ENCODE assay signal across 9 cellular contexts in genomic region chr9:33458444-33458843, GRCh38. TPM values are rescaled to one million over a fixed set of nuclear protein-coding genes. Genes with fewer than 3 reads are reported as not detected.
DNase-seq lines count a peak whose midpoint lies in the region; ATAC-seq and TF ChIP-seq lines count a peak whose summit lies in the region.
"Had no signal": no experiment of that assay in that cellular context is flagged by ENCODE, and none has a peak within 500 bp of the region (broad histone marks: within the 10 kb centered on the region; RNA-seq: fewer than 3 reads in every experiment).

No MANE protein-coding gene starts in this region.

- in situ Hi-C loops in mammary epithelial cell (cut with MboI; ENCODE audit: low sequenced_read_pairs in 2 of 2): loop anchor here (25.0 kb wide), 2 partner anchors 171 to 221 kb away; partner anchors contain the start of genes NFX1 (in 1 of the 2) and SPINK4 (in 1 of the 2)

- H3K79me2 ChIP-seq in mammary epithelial cell (ENCODE audit: insufficient read depth, low read length): no peaks in the 10 kb centered on the region

- H2AFZ ChIP-seq in mammary epithelial cell (ENCODE audit: low read depth, low read length): no peak overlapping the region

- BruUV-seq in mammary epithelial cell (replicated peaks; lab: Mats Ljungman, UMichigan): TSS peak; percentile 23

- peaks cover 9% of the 10 kb centered on the region for H3K36me3 Mint-ChIP-seq in T-helper 2 cell treated with Interferon-gamma antibody and Interleukin-4, amounts not matched to agents 5 μg/mL and 100 μg/mL, for 36 hours (ENCODE audit: low read depth)

- peak overlapping the region; percentile 23 for H3K27ac ChIP-seq in mammary epithelial cell (ENCODE audit: insufficient read depth, low read depth, low read length)

- peaks cover 26% of the 10 kb centered on the region for H3K4me1 ChIP-seq in mammary epithelial cell (ENCODE audit: insufficient read depth, low read length)

- H3K27me3 Mint-ChIP-seq in T-helper 2 cell treated with Interferon-gamma antibody and Interleukin-4, amounts not matched to agents 5 μg/mL and 100 μg/mL, for 36 hours (ENCODE audit: low read depth): no peaks in the 10 kb centered on the region

- H3K9me3 Mint-ChIP-seq in T-helper 2 cell treated with Interferon-gamma antibody and Interleukin-4, amounts not matched to agents 5 μg/mL and 100 μg/mL, for 36 hours: no peaks in the 10 kb centered on the region

- ATAC-seq in GM21619 (IDR thresholded peaks at IDR 0.05; ENCODE audit: unreplicated experiment) (peak; percentile 44), HG02571 (IDR thresholded peaks at IDR 0.05; ENCODE audit: unreplicated experiment) (no peak)

- WGBS in mammary epithelial cell (ENCODE audit: low coverage, missing lambda C conversion rate): 5% methylated on average over 4 of the region's 4 CpGs

- POLR2A ChIA-PET in HEK293T (lab: Yijun Ruan, JAX): no interaction called here

- no peak overlapping the region for H3K4me3 ChIP-seq in mammary epithelial cell (replicated peaks in 1 of 3; ENCODE audit: insufficient read depth in 1 of 3, low read depth in 2 of 3, low read length in 3 of 3)

- CTCF ChIA-PET in mammary epithelial cell (lab: Charles Lee; ENCODE audit: low non-redundant PET) (no interaction called here), HEK293T (lab: Yijun Ruan, JAX) (interaction anchor here (1.3 kb wide), 1 partner anchor 85 kb away, joined by 3 read pairs; no protein-coding TSS in a partner anchor)

- no peak for TF ChIP-seq CTCF in mammary epithelial cell (conservative IDR thresholded peaks at IDR 0.05 in 1 of 2, IDR thresholded peaks at IDR 0.05 in 1 of 2; ENCODE audit: extremely low read depth in 1 of 2, insufficient read depth in 1 of 2, low read depth in 1 of 2, low read length in 2 of 2)

- peak overlapping the region; percentile 86 for H3K27ac Mint-ChIP-seq in T-helper 2 cell treated with Interferon-gamma antibody and Interleukin-4, amounts not matched to agents 5 μg/mL and 100 μg/mL, for 36 hours

- dilution Hi-C loops in mammary epithelial cell (cut with HindIII; ENCODE audit: low sequenced_read_pairs): loop anchor here (5.0 kb wide), 1 partner anchor 51 kb away; no protein-coding TSS in a partner anchor

- H3K9ac ChIP-seq in mammary epithelial cell (ENCODE audit: insufficient read depth, low read length): no peak overlapping the region

- peaks cover 9% of the 10 kb centered on the region for H3K36me3 ChIP-seq in mammary epithelial cell (ENCODE audit: insufficient read depth, low read length)

- peak overlapping the region; percentile 29 for H3K4me2 ChIP-seq in mammary epithelial cell (ENCODE audit: insufficient read depth, low read depth, low read length)

- intact Hi-C loops in mammary epithelial cell (cut with micrococcal nuclease): no loop called here

- peak; percentile 46 for DNase-seq in T-helper 2 cell treated with Interferon-gamma antibody and Interleukin-4, amounts not matched to agents 5 μg/mL and 100 μg/mL, for 36 hours (ENCODE audit: low spot score)
- DNase-seq in mammary epithelial cell (peak; percentile 82), HEK293T (ENCODE audit: extremely low spot score) (no peak), UCSD-AML1 (lab: John Stamatoyannopoulos, UW; ENCODE audit: unreplicated experiment) (no peak), GDM1 (lab: John Stamatoyannopoulos, UW) (no peak)
- DNase-seq in stimulated activated CD8-positive, alpha-beta memory T cell treated with anti-CD3 and anti-CD28 coated beads, Interleukin-12 subunit alpha, Interleukin-12 subunit beta, amount 100 ng/mL, for 1 hour (ENCODE audit: low read depth): peak; percentile 57
- DNase-seq: left cardiac atrium had no signal

- no peaks in the 10 kb centered on the region for H4K20me1 ChIP-seq in mammary epithelial cell (ENCODE audit: insufficient read depth, low read length)

- peaks cover 45% of the 10 kb centered on the region for H3K4me1 Mint-ChIP-seq in T-helper 2 cell treated with Interferon-gamma antibody and Interleukin-4, amounts not matched to agents 5 μg/mL and 100 μg/mL, for 36 hours (ENCODE audit: low read depth)

- peak overlapping the region; percentile 43 for H3K4me3 Mint-ChIP-seq in T-helper 2 cell treated with Interferon-gamma antibody and Interleukin-4, amounts not matched to agents 5 μg/mL and 100 μg/mL, for 36 hours

- no peaks in the 10 kb centered on the region for H3K27me3 ChIP-seq in mammary epithelial cell (ENCODE audit: insufficient read depth, low read length)

- no peaks in the 10 kb centered on the region for H3K9me3 ChIP-seq in mammary epithelial cell (replicated peaks; ENCODE audit: insufficient read depth, low read length)

TF ChIP-seq in HEK293T, 16 proteins besides CTCF, POLR2A, EP300 and RAD21:
- no peak for TF ChIP-seq HDGF (IDR thresholded peaks at IDR 0.05; ENCODE audit: borderline replicate concordance)
- no peak for TF ChIP-seq BHLHE40 (IDR thresholded peaks at IDR 0.05; ENCODE audit: borderline replicate concordance)
- TF ChIP-seq ZNF384 (IDR thresholded peaks at IDR 0.05): no peak
- TF ChIP-seq ELF4 (IDR thresholded peaks at IDR 0.05): no peak
- TF ChIP-seq ARNT (IDR thresholded peaks at IDR 0.05): no peak
- no peak for TF ChIP-seq SUZ12 (IDR thresholded peaks at IDR 0.05)
- no peak for TF ChIP-seq L3MBTL2 (conservative IDR thresholded peaks at IDR 0.05)
- TF ChIP-seq FOXM1 (IDR thresholded peaks at IDR 0.05; ENCODE audit: borderline replicate concordance): no peak
- no peak for TF ChIP-seq CTBP1 (IDR thresholded peaks at IDR 0.05; ENCODE audit: borderline replicate concordance)
- TF ChIP-seq NFRKB (IDR thresholded peaks at IDR 0.05): no peak
- no peak for TF ChIP-seq PKNOX1 (IDR thresholded peaks at IDR 0.05)
- TF ChIP-seq FOXK2 (IDR thresholded peaks at IDR 0.05): no peak
- TF ChIP-seq SP1 (IDR thresholded peaks at IDR 0.05): no peak
- no peak for TF ChIP-seq TARDBP (IDR thresholded peaks at IDR 0.05)
- TF ChIP-seq FOXA1 (IDR thresholded peaks at IDR 0.05): no peak
- TF ChIP-seq LEF1 (IDR thresholded peaks at IDR 0.05; ENCODE audit: borderline replicate concordance): no peak

RNA-seq across cellular contexts. Expression of gene AQP3, which starts 11.1 kb away (rescaled TPM):
- total RNA-seq in mammary epithelial cell: 10 to 100 TPM; 11.0 to 20.0 TPM
- 38.7 TPM for polyA plus RNA-seq in mammary epithelial cell
- 50.9 TPM for polyA minus RNA-seq in mammary epithelial cell

RNA-seq across cellular contexts. Expression of gene NOL6, which starts 15.3 kb away (rescaled TPM):
- 10 to 100 TPM; 34.2 to 59.0 TPM for total RNA-seq in mammary epithelial cell
- 51.8 TPM for polyA plus RNA-seq in mammary epithelial cell
- polyA minus RNA-seq in mammary epithelial cell: 107 TPM

RNA-seq across cellular contexts. Expression of gene AQP7, which starts 56.1 kb away (rescaled TPM):
- total RNA-seq in mammary epithelial cell: under 1 TPM in 1 of 2 donors, not detected in 1; 0.56 TPM
- not detected for polyA plus RNA-seq in mammary epithelial cell
- polyA minus RNA-seq in mammary epithelial cell: not detected

Comparison
In these comparisons a context has a peak if more than half of its experiments do, and no peak if none do; other contexts are left out.
1. DNase-seq: peak in T-helper 2 cell treated with Interferon-gamma antibody and Interleukin-4, amounts not matched to agents 5 μg/mL and 100 μg/mL, for 36 hours (single experiment), mammary epithelial cell (single experiment) and stimulated activated CD8-positive, alpha-beta memory T cell treated with anti-CD3 and anti-CD28 coated beads, Interleukin-12 subunit alpha, Interleukin-12 subunit beta, amount 100 ng/mL, for 1 hour (single experiment); none in HEK293T (single experiment), UCSD-AML1 (single experiment) and GDM1 (single experiment).